19 cellular contexts compared by ENCODE assay signal in the genomic region with DNA sequence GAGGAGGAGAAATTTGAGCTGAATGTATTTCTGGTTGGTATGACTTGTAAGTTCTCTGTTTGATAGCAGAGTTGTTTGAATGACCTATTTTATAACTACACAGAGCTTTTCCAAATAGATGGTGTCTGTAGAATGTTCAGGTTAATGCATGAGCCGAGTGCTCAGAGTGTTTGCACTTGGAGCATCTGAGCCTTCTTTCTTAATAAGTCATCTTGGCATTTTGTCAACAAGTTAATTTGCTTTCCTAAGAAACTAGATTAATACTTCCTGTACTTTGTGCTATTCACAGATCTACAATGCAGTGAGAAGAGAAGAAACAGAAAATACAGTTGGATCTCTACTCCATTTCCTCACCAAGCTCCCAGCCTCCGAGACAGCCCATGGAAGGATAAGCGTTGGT.
DNase-seq lines count a peak whose midpoint lies in the region; ATAC-seq and TF ChIP-seq lines count a peak whose summit lies in the region.
"Had no signal": no experiment of that assay in that cellular context is flagged by ENCODE, and none has a peak within 500 bp of the region (broad histone marks: within the 10 kb centered on the region; RNA-seq: fewer than 3 reads in every experiment).

No MANE protein-coding gene starts in this region.

- no peak overlapping the region for H3K23ac ChIP-seq in mesenchymal stem cell (ENCODE audit: low read length in 2 of 2)

- 94% methylated on average over 2 of the region's 3 CpGs for WGBS in mesenchymal stem cell

- TF ChIP-seq CTCF in AG10803 (conservative IDR thresholded peaks at IDR 0.05; ENCODE audit: low read length) (no peak), RWPE2 (IDR thresholded peaks at IDR 0.05; ENCODE audit: poor library complexity, severe bottlenecking) (no peak), epithelial cell of esophagus (IDR thresholded peaks at IDR 0.05; ENCODE audit: insufficient read depth, low read depth, low read length, missing control alignments) (no peak)

- H2BK15ac ChIP-seq in mesenchymal stem cell (ENCODE audit: low read depth, poor library complexity, severe bottlenecking), result no peak overlapping the region

- ATAC-seq in RWPE2 (ENCODE audit: low read depth), result peak; percentile 80
- no peak for ATAC-seq in GM21367 (IDR thresholded peaks at IDR 0.05; ENCODE audit: unreplicated experiment)
- no peak for ATAC-seq in GM19035 (IDR thresholded peaks at IDR 0.05; ENCODE audit: unreplicated experiment)
- ATAC-seq: activated naive CD8-positive, alpha-beta T cell treated with anti-CD3 and anti-CD28 coated beads, Interleukin-2, amount 50 U/mL, for 24 hours had no signal

- H4K8ac ChIP-seq in mesenchymal stem cell (ENCODE audit: low read length), result no peak overlapping the region

- H3K79me1 ChIP-seq in mesenchymal stem cell (replicated peaks; ENCODE audit: low read length, poor library complexity, severe bottlenecking), result peaks cover 1% of the 10 kb centered on the region

- H2BK5ac ChIP-seq in mesenchymal stem cell (ENCODE audit: low read depth, low read length, poor library complexity, severe bottlenecking), result no peak overlapping the region

- DNase-seq in AG10803 (ENCODE audit: low read depth) (peak; percentile 76), RWPE2 (ENCODE audit: low spot score) (no peak), epithelial cell of esophagus (ENCODE audit: low read depth) (peak; percentile 73), mesenchymal stem cell (peak; percentile 49), SK-N-DZ (ENCODE audit: low spot score) (no peak), iPS-NIHi7 (ENCODE audit: extremely low spot score) (no peak)
- DNase-seq: activated CD4-positive, alpha-beta T cell treated with anti-CD3 and anti-CD28 coated beads for 1 hour; activated naive CD8-positive, alpha-beta T cell treated with anti-CD3 and anti-CD28 coated beads, Interleukin-2, amount 50 U/mL, for 24 hours; effector CD8-positive, alpha-beta T cell; esophagus squamous epithelium; Kasumi-1; NCI-H1417; NCI-H2171; nephron progenitor cell; T-helper 9 cell had no signal

- H3K9me3 ChIP-seq in RWPE2 (ENCODE audit: severe bottlenecking) (no peaks in the 10 kb centered on the region), mesenchymal stem cell (ENCODE audit: control insufficient read depth, low read length) (no peaks in the 10 kb centered on the region)
- H3K9me3 ChIP-seq: esophagus squamous epithelium, thoracic aorta had no signal

- H3K14ac ChIP-seq in mesenchymal stem cell (ENCODE audit: low read length in 2 of 2), result no peak overlapping the region

- H2BK120ac ChIP-seq in mesenchymal stem cell (ENCODE audit: low read depth, low read length), result no peak overlapping the region

- H3K36me3 ChIP-seq in RWPE2 (ENCODE audit: low read depth), result no peaks in the 10 kb centered on the region
- no peaks in the 10 kb centered on the region for H3K36me3 ChIP-seq in mesenchymal stem cell (ENCODE audit: control insufficient read depth in 1 of 2, insufficient read depth in 2 of 2, low read depth in 1 of 2, low read length in 2 of 2)
- H3K36me3 ChIP-seq: esophagus squamous epithelium, thoracic aorta had no signal

- no peak overlapping the region for H3K4me2 ChIP-seq in mesenchymal stem cell (ENCODE audit: low read length, poor library complexity, severe bottlenecking)
- H3K4me2 ChIP-seq: hepatocyte had no signal

- no peak overlapping the region for H2BK12ac ChIP-seq in mesenchymal stem cell (ENCODE audit: low read length in 2 of 2)

- H3K27ac ChIP-seq in RWPE2 (ENCODE audit: poor library complexity, severe bottlenecking) (peak overlapping the region; percentile 62), mesenchymal stem cell (ENCODE audit: low read length, poor library complexity, severe bottlenecking) (no peak overlapping the region)
- H3K27ac ChIP-seq: esophagus squamous epithelium, hepatocyte had no signal

- no peak overlapping the region for H3K9ac ChIP-seq in mesenchymal stem cell (ENCODE audit: low read length)

- H4K91ac ChIP-seq in mesenchymal stem cell (ENCODE audit: low read length), result no peak overlapping the region

- no peak overlapping the region for H2AK5ac ChIP-seq in mesenchymal stem cell (ENCODE audit: low read length, severe bottlenecking)

- H2AFZ ChIP-seq in mesenchymal stem cell (ENCODE audit: low read depth, low read length), result no peak overlapping the region
- H2AFZ ChIP-seq: hepatocyte had no signal

- H3K4me3 ChIP-seq in AG10803 (ENCODE audit: low read length) (no peak overlapping the region), RWPE2 (ENCODE audit: severe bottlenecking) (no peak overlapping the region), epithelial cell of esophagus (ENCODE audit: low read length) (no peak overlapping the region), mesenchymal stem cell (ENCODE audit: insufficient read depth in 1 of 2, low read depth in 1 of 2, low read length in 2 of 2) (no peak overlapping the region)
- H3K4me3 ChIP-seq: esophagus squamous epithelium, hepatocyte, thoracic aorta had no signal

- H3K4ac ChIP-seq in mesenchymal stem cell (ENCODE audit: low read depth in 1 of 2, low read length in 2 of 2), result no peak overlapping the region

- H3K4me1 ChIP-seq in RWPE2 (ENCODE audit: insufficient read depth, poor library complexity, severe bottlenecking) (peaks cover 16% of the 10 kb centered on the region), mesenchymal stem cell (ENCODE audit: control insufficient read depth, insufficient read depth, low read depth, low read length) (peaks cover 1% of the 10 kb centered on the region)

- no peak overlapping the region for H3K18ac ChIP-seq in mesenchymal stem cell (ENCODE audit: low read depth in 1 of 2, low read length in 2 of 2)

- no peaks in the 10 kb centered on the region for H3K27me3 ChIP-seq in RWPE2 (ENCODE audit: insufficient read depth, poor library complexity, severe bottlenecking)
- H3K27me3 ChIP-seq in mesenchymal stem cell (ENCODE audit: control insufficient read depth in 1 of 2, insufficient read depth in 1 of 2, low read length in 2 of 2), result no peaks in the 10 kb centered on the region
- H3K27me3 ChIP-seq: esophagus squamous epithelium, hepatocyte had no signal

Comparison
In these comparisons a context has a peak if more than half of its experiments do, and no peak if none do; other contexts are left out.
1. DNase-seq: peak in AG10803 (single experiment), epithelial cell of esophagus (single experiment) and mesenchymal stem cell (single experiment); none in RWPE2 (single experiment), SK-N-DZ (single experiment) and iPS-NIHi7 (single experiment).